23 cellular contexts compared by ENCODE assay signal in the genomic region with DNA sequence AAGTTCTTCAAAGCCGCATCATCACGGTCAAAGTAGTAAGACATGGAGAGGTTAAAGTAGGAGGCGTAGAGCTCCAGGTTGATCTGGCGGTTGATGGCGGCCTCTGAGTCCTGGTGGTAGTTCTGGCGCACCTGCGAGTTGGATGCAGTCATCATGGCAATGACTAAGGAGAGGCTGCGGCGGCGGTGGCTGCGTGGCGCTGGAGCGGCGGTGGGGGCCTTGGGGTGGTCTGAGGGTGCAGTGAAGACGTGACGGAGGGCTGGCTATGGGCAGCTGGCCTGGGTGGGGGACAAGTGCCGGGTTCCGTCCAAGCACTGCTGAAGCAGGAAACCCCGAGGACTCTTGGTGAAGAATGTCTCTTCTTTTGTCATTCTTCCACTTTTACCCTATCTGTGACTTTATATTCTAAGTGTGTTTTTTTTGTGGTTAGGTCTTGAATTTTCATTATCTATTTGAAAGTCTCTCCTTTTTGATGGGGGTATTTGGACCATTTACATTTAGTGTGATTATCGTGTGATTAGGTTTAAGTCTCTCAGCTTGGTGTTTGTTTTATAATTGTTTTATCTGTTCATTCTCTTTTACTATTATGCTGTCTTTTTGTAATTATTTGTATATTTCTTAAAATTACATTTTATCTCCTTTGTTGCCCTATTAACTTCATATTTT.
"Had no signal": no experiment of that assay in that cellular context is flagged by ENCODE, and none has a peak within 500 bp of the region (broad histone marks: within the 10 kb centered on the region; RNA-seq: fewer than 3 reads in every experiment).

No MANE protein-coding gene starts in this region.

- H3K9me3 ChIP-seq: colonic mucosa had no signal

- H3K4me1 ChIP-seq: colonic mucosa, esophagus muscularis mucosa, foreskin keratinocyte, gastroesophageal sphincter, heart left ventricle, left lung had no signal

- H3K4me2 ChIP-seq: hepatocyte had no signal

- H3K27me3 ChIP-seq: colonic mucosa, esophagus muscularis mucosa, foreskin keratinocyte, gastroesophageal sphincter, heart left ventricle, hepatocyte, left lung had no signal

- H3K27me3 Mint-ChIP-seq: dendritic cell treated with granulocyte-macrophage colony-stimulating factor and Interleukin-4, amounts not matched to agents 40 ng/mL and 50 ng/mL, for 4 days; memory B cell; naive thymus-derived CD4-positive, alpha-beta T cell had no signal

- H3K4me3 ChIP-seq: colonic mucosa, esophagus muscularis mucosa, gastroesophageal sphincter, heart left ventricle, hepatocyte, left lung, lung had no signal

- H3K27ac Mint-ChIP-seq: dendritic cell treated with granulocyte-macrophage colony-stimulating factor and Interleukin-4, amounts not matched to agents 40 ng/mL and 50 ng/mL, for 4 days; immature natural killer cell; memory B cell; naive thymus-derived CD4-positive, alpha-beta T cell had no signal

- H3K79me2 ChIP-seq: hepatocyte had no signal

- H3K4me1 Mint-ChIP-seq: immature natural killer cell; memory B cell; naive thymus-derived CD4-positive, alpha-beta T cell had no signal

- ATAC-seq: foreskin keratinocyte; gastroesophageal sphincter; heart left ventricle; left cardiac atrium; left lung; left ventricle myocardium superior; naive thymus-derived CD4-positive, alpha-beta T cell had no signal

- H3K4me3 Mint-ChIP-seq: dendritic cell treated with granulocyte-macrophage colony-stimulating factor and Interleukin-4, amounts not matched to agents 40 ng/mL and 50 ng/mL, for 4 days; immature natural killer cell; memory B cell; naive thymus-derived CD4-positive, alpha-beta T cell had no signal

- H3K27ac ChIP-seq: colonic mucosa, esophagus muscularis mucosa, foreskin keratinocyte, gastroesophageal sphincter, heart left ventricle, hepatocyte, left lung had no signal

- H3K36me3 ChIP-seq: colonic mucosa, esophagus muscularis mucosa, gastroesophageal sphincter, heart left ventricle, left lung had no signal

- FAIRE-seq: endothelial cell of umbilical vein, frontal cortex had no signal

- DNase-seq: colonic mucosa; cortex of kidney; effector CD8-positive, alpha-beta T cell; foreskin keratinocyte; hypothalamus; immature natural killer cell; islet precursor cell; left cardiac atrium; left ventricle myocardium superior; mammary epithelial cell; mesendoderm; midbrain; naive thymus-derived CD4-positive, alpha-beta T cell had no signal

- H2AFZ ChIP-seq: hepatocyte had no signal

- H3K36me3 Mint-ChIP-seq: immature natural killer cell; memory B cell; naive thymus-derived CD4-positive, alpha-beta T cell had no signal
